22 cellular contexts compared by ENCODE assay signal in genomic region chr1:177849130-177849529, GRCh38.
DNase-seq lines count a peak whose midpoint lies in the region; ATAC-seq and TF ChIP-seq lines count a peak whose summit lies in the region.
"Had no signal": no experiment of that assay in that cellular context is flagged by ENCODE, and none has a peak within 500 bp of the region (broad histone marks: within the 10 kb centered on the region; RNA-seq: fewer than 3 reads in every experiment).

No MANE protein-coding gene starts in this region.

- no peak overlapping the region for H3K9ac ChIP-seq in neural progenitor cell

- no peaks in the 10 kb centered on the region for H3K36me3 Mint-ChIP-seq in neural progenitor cell
- no peaks in the 10 kb centered on the region for H3K36me3 Mint-ChIP-seq in stimulated activated naive B cell treated with anti-CD40 and anti-IgM and Interleukin-4, amounts not matched to agents 10 μg/mL and 1 μg/mL and 100 μg/mL, for 72 hours
- H3K36me3 Mint-ChIP-seq: memory B cell, naive B cell had no signal

- H3K27me3 Mint-ChIP-seq in neural progenitor cell (ENCODE audit: insufficient read depth, low read depth), result peaks cover 4% of the 10 kb centered on the region
- no peaks in the 10 kb centered on the region for H3K27me3 Mint-ChIP-seq in stimulated activated naive B cell treated with anti-CD40 and anti-IgM and Interleukin-4, amounts not matched to agents 10 μg/mL and 1 μg/mL and 100 μg/mL, for 72 hours
- H3K27me3 Mint-ChIP-seq: B cell, memory B cell, naive B cell had no signal

- no peak overlapping the region for H2AFZ ChIP-seq in neural progenitor cell (replicated peaks)

- H3F3A ChIP-seq in neural progenitor cell (ENCODE audit: low read depth), result no peaks in the 10 kb centered on the region

- H3K4me1 ChIP-seq in neural progenitor cell, result no peaks in the 10 kb centered on the region
- H3K4me1 ChIP-seq: adrenal gland, upper lobe of left lung had no signal

- no peaks in the 10 kb centered on the region for H3K79me2 ChIP-seq in neural progenitor cell (ENCODE audit: low read depth)

- H4K20me1 ChIP-seq in neural progenitor cell (ENCODE audit: low read depth), result no peaks in the 10 kb centered on the region

- no peaks in the 10 kb centered on the region for H3K27me3 ChIP-seq in neural progenitor cell
- H3K27me3 ChIP-seq: adrenal gland, upper lobe of left lung had no signal

- ATAC-seq in GM19324 (IDR thresholded peaks at IDR 0.05; ENCODE audit: low FRiP score, unreplicated experiment) (peak; percentile 28), GM19463 (IDR thresholded peaks at IDR 0.05; ENCODE audit: unreplicated experiment) (no peak), SK-N-SH treated with all-trans-retinoic acid at 6 μM for 48 hours (no peak)
- ATAC-seq in stimulated activated naive B cell treated with anti-CD40 and anti-IgM and Interleukin-4, amounts not matched to agents 10 μg/mL and 1 μg/mL and 100 μg/mL, for 72 hours (replicated peaks), result no peak

- H3K4me1 Mint-ChIP-seq in neural progenitor cell, result peaks cover 3% of the 10 kb centered on the region
- no peaks in the 10 kb centered on the region for H3K4me1 Mint-ChIP-seq in stimulated activated naive B cell treated with anti-CD40 and anti-IgM and Interleukin-4, amounts not matched to agents 10 μg/mL and 1 μg/mL and 100 μg/mL, for 72 hours
- H3K4me1 Mint-ChIP-seq: B cell, memory B cell, naive B cell had no signal

- H3K4me3 ChIP-seq in epithelial cell of esophagus (ENCODE audit: low read length) (no peak overlapping the region), neural progenitor cell (no peak overlapping the region)
- H3K4me3 ChIP-seq: adrenal gland, upper lobe of left lung had no signal

- H3K4me2 ChIP-seq in neural progenitor cell, result no peak overlapping the region

- no peaks in the 10 kb centered on the region for H3K36me3 ChIP-seq in neural progenitor cell
- H3K36me3 ChIP-seq: adrenal gland, upper lobe of left lung had no signal

- H3K9me3 Mint-ChIP-seq in neural progenitor cell, result peaks cover 3% of the 10 kb centered on the region
- peaks cover 3 to 4% of the 10 kb centered on the region in 2 donors for H3K9me3 Mint-ChIP-seq in stimulated activated naive B cell treated with anti-CD40 and anti-IgM and Interleukin-4, amounts not matched to agents 10 μg/mL and 1 μg/mL and 100 μg/mL, for 72 hours

- DNase-seq in NCI-H1105 (lab: John Stamatoyannopoulos, UW) (peak; percentile 17), epithelial cell of esophagus (ENCODE audit: low read depth) (peak; percentile 55), neural progenitor cell (ENCODE audit: low spot score) (no peak), HuH-7.5 (ENCODE audit: low spot score) (no peak)
- no peak for DNase-seq in stimulated activated naive B cell treated with anti-CD40 and anti-IgM and Interleukin-4, amounts not matched to agents 10 μg/mL and 1 μg/mL and 100 μg/mL, for 72 hours
- DNase-seq: activated CD4-positive, alpha-beta T cell treated with anti-CD3 and anti-CD28 coated beads, Interleukin-2, amount 50 U/mL, for 4 hours; activated effector memory CD4-positive, alpha-beta T cell treated with anti-CD3 and anti-CD28 coated beads, Interleukin-2, amount 50 U/mL, for 16 hours; adrenal gland; Calu3; effector CD4-positive, alpha-beta T cell; KBM-7; kidney; naive B cell; NCI-H1092 treated with DMSO at 0.1 percent for 48 hours; NCI-H82; stimulated activated CD4-positive, alpha-beta T cell treated with anti-CD3 and anti-CD28 coated beads, Interleukin-4, amount 100 ng/mL, for 1 hour; upper lobe of left lung had no signal

- H3K27ac Mint-ChIP-seq in neural progenitor cell, result peak overlapping the region; percentile 61
- no peak overlapping the region for H3K27ac Mint-ChIP-seq in stimulated activated naive B cell treated with anti-CD40 and anti-IgM and Interleukin-4, amounts not matched to agents 10 μg/mL and 1 μg/mL and 100 μg/mL, for 72 hours
- H3K27ac Mint-ChIP-seq: B cell, memory B cell, naive B cell had no signal

- TF ChIP-seq CTCF in epithelial cell of esophagus (IDR thresholded peaks at IDR 0.05; ENCODE audit: insufficient read depth, low read depth, low read length, missing control alignments), result no peak
- no peak for TF ChIP-seq CTCF in neural progenitor cell (IDR thresholded peaks at IDR 0.05)

- no peaks in the 10 kb centered on the region for H3K9me3 ChIP-seq in neural progenitor cell (ENCODE audit: low read depth)
- H3K9me3 ChIP-seq: adrenal gland, upper lobe of left lung had no signal

- H3K27ac ChIP-seq in neural progenitor cell, result no peak overlapping the region
- H3K27ac ChIP-seq: adrenal gland, upper lobe of left lung had no signal

- no peak overlapping the region for H3K4me3 Mint-ChIP-seq in neural progenitor cell
- H3K4me3 Mint-ChIP-seq in stimulated activated naive B cell treated with anti-CD40 and anti-IgM and Interleukin-4, amounts not matched to agents 10 μg/mL and 1 μg/mL and 100 μg/mL, for 72 hours, result no peak overlapping the region
- H3K4me3 Mint-ChIP-seq: B cell, memory B cell, naive B cell had no signal

TF ChIP-seq in SK-N-SH treated with all-trans-retinoic acid at 6 μM for 48 hours, 23 proteins besides CTCF, POLR2A, EP300 and RAD21:
- TF ChIP-seq CSDC2 (CRISPR knock-in tag; IDR thresholded peaks at IDR 0.05), result no peak
- TF ChIP-seq, protein P1, sequence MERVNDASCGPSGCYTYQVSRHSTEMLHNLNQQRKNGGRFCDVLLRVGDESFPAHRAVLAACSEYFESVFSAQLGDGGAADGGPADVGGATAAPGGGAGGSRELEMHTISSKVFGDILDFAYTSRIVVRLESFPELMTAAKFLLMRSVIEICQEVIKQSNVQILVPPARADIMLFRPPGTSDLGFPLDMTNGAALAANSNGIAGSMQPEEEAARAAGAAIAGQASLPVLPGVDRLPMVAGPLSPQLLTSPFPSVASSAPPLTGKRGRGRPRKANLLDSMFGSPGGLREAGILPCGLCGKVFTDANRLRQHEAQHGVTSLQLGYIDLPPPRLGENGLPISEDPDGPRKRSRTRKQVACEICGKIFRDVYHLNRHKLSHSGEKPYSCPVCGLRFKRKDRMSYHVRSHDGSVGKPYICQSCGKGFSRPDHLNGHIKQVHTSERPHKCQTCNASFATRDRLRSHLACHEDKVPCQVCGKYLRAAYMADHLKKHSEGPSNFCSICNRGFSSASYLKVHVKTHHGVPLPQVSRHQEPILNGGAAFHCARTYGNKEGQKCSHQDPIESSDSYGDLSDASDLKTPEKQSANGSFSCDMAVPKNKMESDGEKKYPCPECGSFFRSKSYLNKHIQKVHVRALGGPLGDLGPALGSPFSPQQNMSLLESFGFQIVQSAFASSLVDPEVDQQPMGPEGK (CRISPR knock-in tag; IDR thresholded peaks at IDR 0.05; ENCODE audit: borderline replicate concordance), result no peak
- TF ChIP-seq ESRRG (CRISPR knock-in tag; IDR thresholded peaks at IDR 0.05), result no peak
- TF ChIP-seq TCF4 (CRISPR knock-in tag; IDR thresholded peaks at IDR 0.05; ENCODE audit: borderline replicate concordance), result no peak
- TF ChIP-seq CSRNP3 (CRISPR knock-in tag; IDR thresholded peaks at IDR 0.05), result no peak

Comparison
In these comparisons a context has a peak if more than half of its experiments do, and no peak if none do; other contexts are left out.
1. DNase-seq: peak in NCI-H1105 (single experiment) and epithelial cell of esophagus (single experiment); none in neural progenitor cell (single experiment), HuH-7.5 (single experiment) and stimulated activated naive B cell treated with anti-CD40 and anti-IgM and Interleukin-4, amounts not matched to agents 10 μg/mL and 1 μg/mL and 100 μg/mL, for 72 hours (single experiment).